In genomic region chr9:105399117-105399516, GRCh38 we compare ENCODE assay signal across 1 cellular context.
TF ChIP-seq lines count a peak whose summit lies in the region.

No MANE protein-coding gene starts in this region.

TF ChIP-seq in GM23338, 12 proteins besides CTCF, POLR2A, EP300 and RAD21 (continued from another document):
- TF ChIP-seq POLR2AphosphoS5 (IDR thresholded peaks at IDR 0.05; ENCODE audit: low read depth) (no peak), ZNF331 (CRISPR knock-in tag; IDR thresholded peaks at IDR 0.05; ENCODE audit: low read depth) (no peak), ZNF462 (CRISPR knock-in tag; IDR thresholded peaks at IDR 0.05) (no peak), NANOG (IDR thresholded peaks at IDR 0.05; ENCODE audit: borderline replicate concordance) (no peak), ETS1 (IDR thresholded peaks at IDR 0.05) (no peak), ZNF114 (CRISPR knock-in tag; IDR thresholded peaks at IDR 0.05) (no peak), EZH2phosphoT487 (IDR thresholded peaks at IDR 0.05; ENCODE audit: unreplicated experiment) (no peak), STAT1 (IDR thresholded peaks at IDR 0.05; ENCODE audit: unreplicated experiment) (no peak)
